ENCODE assay signal across 8 cellular contexts in the genomic region with DNA sequence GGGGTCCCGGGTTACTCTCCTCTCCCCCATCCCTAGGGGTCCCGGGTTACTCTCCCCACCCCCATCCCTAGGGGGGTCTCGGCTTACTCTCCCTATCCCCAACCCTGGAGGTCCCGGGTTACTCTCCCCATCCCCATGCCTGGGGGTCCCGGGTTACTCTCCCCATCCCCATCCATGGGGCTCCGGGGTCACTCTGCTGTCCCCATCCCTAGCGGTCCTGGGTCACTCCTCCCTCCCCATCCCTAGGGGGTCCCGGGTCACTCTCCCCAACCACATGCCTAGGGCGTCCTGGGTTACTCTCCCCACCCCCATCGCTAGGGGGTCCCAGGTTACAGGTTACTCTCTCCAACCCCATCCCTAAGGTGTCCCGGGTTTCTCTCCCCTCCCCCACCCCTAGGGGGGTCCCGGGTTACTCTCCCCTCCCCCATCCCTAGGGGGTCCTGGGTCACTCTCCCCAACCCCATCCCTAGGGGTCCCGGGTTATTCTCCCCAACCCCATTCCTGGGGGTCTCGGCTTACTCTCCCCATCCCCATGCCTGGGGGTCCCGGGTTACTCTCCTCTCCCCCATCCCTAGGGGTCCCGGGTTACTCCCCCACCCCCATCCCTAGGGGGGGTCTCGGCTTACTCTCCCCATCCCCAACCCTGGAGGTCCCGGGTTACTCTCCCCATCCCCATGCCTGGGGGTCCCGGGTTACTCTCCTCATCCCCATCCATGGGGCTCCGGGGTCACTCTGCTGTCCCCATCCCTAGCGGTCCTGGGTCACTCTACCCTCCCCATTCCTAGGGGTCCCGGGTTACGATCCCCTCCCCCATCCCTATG. TPM values are rescaled to one million over a fixed set of nuclear protein-coding genes. Genes with fewer than 3 reads are reported as not detected.
DNase-seq lines count a peak whose midpoint lies in the region; ATAC-seq, FAIRE-seq and TF ChIP-seq lines count a peak whose summit lies in the region.

No MANE protein-coding gene starts in this region.

- H3K4me1 Mint-ChIP-seq in natural killer cell treated with Interleukin-12 subunit alpha and Interleukin-12 subunit beta and Interleukin-15 and Interleukin-18, amount 100 ng/mL, for 72 hours (ENCODE audit: low read depth in 2 of 2), result peaks cover 38 to 40% of the 10 kb centered on the region in 2 donors

- H3K27ac Mint-ChIP-seq in natural killer cell treated with Interleukin-12 subunit alpha and Interleukin-12 subunit beta and Interleukin-15 and Interleukin-18, amount 100 ng/mL, for 72 hours, result peak overlapping the region; percentile 1 to 71

- peak overlapping the region; percentile 99 for H3K4me3 ChIP-seq in BJ (ENCODE audit: low read depth, low read length)
- peak overlapping the region; percentile 85 for H3K4me3 ChIP-seq in PC-3 (ENCODE audit: low read length)
- H3K4me3 ChIP-seq in H1 (ENCODE audit: extremely low read depth in 1 of 4, insufficient read depth in 2 of 4, low read depth in 3 of 4, low read length in 4 of 4), result peak overlapping the region; percentile 87 to 100 (median 89)

- H3K23ac ChIP-seq in H1 (ENCODE audit: insufficient read length), result no peak overlapping the region

- no peaks in the 10 kb centered on the region for H3K9me3 ChIP-seq in PC-3 (ENCODE audit: low read length)
- H3K9me3 ChIP-seq in H1 (ENCODE audit: insufficient read depth in 2 of 2, low read depth in 1 of 2, low read length in 1 of 2), result peaks cover 4 to 26% of the 10 kb centered on the region in 2 experiments; a peak in 3 of 4 replicates

- H4K5ac ChIP-seq in H1 (ENCODE audit: insufficient read length, low read depth, low read length), result no peak overlapping the region

- no peak overlapping the region for H3K27ac ChIP-seq in PC-3 (ENCODE audit: low read length)
- no peak overlapping the region for H3K27ac ChIP-seq in H1 (ENCODE audit: low read depth, low read length)

- no peak for ATAC-seq in PC-3
- no peak for ATAC-seq in natural killer cell treated with Interleukin-12 subunit alpha and Interleukin-12 subunit beta and Interleukin-15 and Interleukin-18, amount 100 ng/mL, for 72 hours
- ATAC-seq in GM18519 (IDR thresholded peaks at IDR 0.05; ENCODE audit: low FRiP score, unreplicated experiment), result no peak

- H4K20me1 ChIP-seq in PC-3 (ENCODE audit: low read length), result no peaks in the 10 kb centered on the region
- peaks cover 0 to 5% of the 10 kb centered on the region in 2 experiments for H4K20me1 ChIP-seq in H1 (replicated peaks in 1 of 2; ENCODE audit: control insufficient read depth in 1 of 2, insufficient read depth in 2 of 2, low read length in 2 of 2)

- intact Hi-C loops in PC-3 (cut with micrococcal nuclease), result loop anchor here (5.0 kb wide), 1 partner anchor 1140 kb away; no protein-coding TSS in a partner anchor

- H4K8ac ChIP-seq in H1 (ENCODE audit: extremely low read depth, insufficient read depth, low read length), result no peak overlapping the region; the same call in 1 of the 2 replicates

- POLR2A ChIA-PET in BJ (lab: Charles Lee) (no interaction called here), PC-3 (lab: Charles Lee; ENCODE audit: unreplicated experiment) (no interaction called here), H1 (lab: Charles Lee; ENCODE audit: partially characterized antibody) (no interaction called here)

- no peak for TF ChIP-seq POLR2A in H1 (IDR thresholded peaks at IDR 0.05; ENCODE audit: control extremely low read depth in 1 of 2, low read depth in 2 of 2, low read length in 2 of 2)

- H3K18ac ChIP-seq in H1 (ENCODE audit: extremely low read depth, low read length), result 0 out of 2 replicates have a peak overlapping the region, but pooled peaks have one; percentile 32

- BruUV-seq in PC-3 (replicated peaks; lab: Mats Ljungman, UMichigan), result no TSS peak

- H3K79me1 ChIP-seq in H1 (ENCODE audit: low read depth, low read length), result peaks cover 29% of the 10 kb centered on the region

- H3K56ac ChIP-seq in H1 (replicated peaks; ENCODE audit: insufficient read length, low read depth, low read length), result no peak overlapping the region

- TF ChIP-seq RAD21 in H1 (IDR thresholded peaks at IDR 0.05 in 1 of 2, conservative IDR thresholded peaks at IDR 0.05 in 1 of 2; ENCODE audit: low read depth in 2 of 2, low read length in 2 of 2), result no peak

- H3K36me3 ChIP-seq in BJ (ENCODE audit: control insufficient read depth, insufficient read depth, low read length) (peaks cover 2% of the 10 kb centered on the region; the same call in 1 of the 2 replicates), PC-3 (ENCODE audit: low read depth, low read length) (no peaks in the 10 kb centered on the region; the same call in 1 of the 2 replicates), H1 (ENCODE audit: control insufficient read depth in 2 of 4, insufficient read depth in 4 of 4, low read length in 3 of 4) (peaks cover 4 to 23% (median 11%) of the 10 kb centered on the region in 4 experiments; a peak in 6 of 8 replicates)

- H3K4ac ChIP-seq in H1 (replicated peaks; ENCODE audit: insufficient read length, low read depth, low read length), result no peak overlapping the region

- no peak overlapping the region for H2AFZ ChIP-seq in PC-3 (ENCODE audit: low read length)
- no peak overlapping the region for H2AFZ ChIP-seq in H1 (ENCODE audit: low read length)

- no peak overlapping the region for H2AK5ac ChIP-seq in H1 (ENCODE audit: low read depth, low read length)

- H3K9me3 Mint-ChIP-seq in natural killer cell treated with Interleukin-12 subunit alpha and Interleukin-12 subunit beta and Interleukin-15 and Interleukin-18, amount 100 ng/mL, for 72 hours, result peaks cover 29% of the 10 kb centered on the region

- no peak overlapping the region for H2BK12ac ChIP-seq in H1 (ENCODE audit: low read depth, low read length)

- FAIRE-seq in H1 (lab: Jason Lieb, UNC), result no peak

- no peak overlapping the region for H2BK15ac ChIP-seq in H1 (ENCODE audit: low read length)

- peak overlapping the region; percentile 89 for H3K4me3 Mint-ChIP-seq in natural killer cell treated with Interleukin-12 subunit alpha and Interleukin-12 subunit beta and Interleukin-15 and Interleukin-18, amount 100 ng/mL, for 72 hours

- no peaks in the 10 kb centered on the region for H3K9me2 ChIP-seq in PC-3 (replicated peaks; ENCODE audit: low read length)

- H3K36me3 Mint-ChIP-seq in natural killer cell treated with Interleukin-12 subunit alpha and Interleukin-12 subunit beta and Interleukin-15 and Interleukin-18, amount 100 ng/mL, for 72 hours, result peaks cover 34% of the 10 kb centered on the region

- no peak for DNase-seq in BJ (ENCODE audit: low read depth)
- DNase-seq in PC-3, result no peak
- DNase-seq in H1 (ENCODE audit: low read depth in 1 of 2, low spot score in 2 of 2), result no peak
- no peak for DNase-seq in natural killer cell treated with Interleukin-12 subunit alpha and Interleukin-12 subunit beta and Interleukin-15 and Interleukin-18, amount 100 ng/mL, for 72 hours (ENCODE audit: low spot score)
- DNase-seq in DMS114 treated with DMSO at 0.1 percent for 48 hours (lab: John Stamatoyannopoulos, UW; ENCODE audit: unreplicated experiment), result no peak
- DNase-seq in dermis blood vessel endothelial cell, result no peak
- DNase-seq in NCI-H1092 treated with DMSO at 0.1 percent for 48 hours (lab: John Stamatoyannopoulos, UW), result no peak

- no peak overlapping the region for H2BK5ac ChIP-seq in H1 (ENCODE audit: low read depth, low read length)

- peaks cover 13% of the 10 kb centered on the region; the same call in 1 of the 2 replicates for H3K23me2 ChIP-seq in H1 (ENCODE audit: low read depth, low read length)

- TF ChIP-seq CTCF in BJ (IDR thresholded peaks at IDR 0.05; ENCODE audit: insufficient read depth, low read depth, low read length), result no peak
- no peak for TF ChIP-seq CTCF in PC-3 (conservative IDR thresholded peaks at IDR 0.05; ENCODE audit: low read depth, low read length)
- TF ChIP-seq CTCF in H1 (IDR thresholded peaks at IDR 0.05; ENCODE audit: control extremely low read depth in 1 of 3, insufficient read depth in 1 of 3, low read depth in 1 of 3, low read length in 3 of 3), result no peak

- WGBS in H1 (ENCODE audit: extremely low coverage in 1 of 2, insufficient coverage in 1 of 2, insufficient read length in 1 of 2, insufficient replicate concordance in 2 of 2, low coverage in 1 of 2, low lambda C conversion rate in 2 of 2, missing lambda C conversion rate in 1 of 2), 2 experiments, result 40% methylated on average over 4 of the region's 23 CpGs; no CpG with 5 or more reads in 1 of the 2 experiments

- CTCF ChIA-PET in BJ (lab: Yijun Ruan, JAX), result no interaction called here
- CTCF ChIA-PET in PC-3 (lab: Charles Lee), result no interaction called here
- CTCF ChIA-PET in H1 (lab: Charles Lee; ENCODE audit: partially characterized antibody), result no interaction called here

- no peaks in the 10 kb centered on the region for H3K4me1 ChIP-seq in PC-3 (ENCODE audit: insufficient read depth, low read length)
- H3K4me1 ChIP-seq in H1 (replicated peaks in 1 of 4; ENCODE audit: control insufficient read depth in 3 of 4, insufficient read depth in 4 of 4, low read length in 3 of 4), result peaks cover 0 to 1% (median 0%) of the 10 kb centered on the region in 4 experiments; a peak in 2 of 7 replicates

- no peak overlapping the region for H3K14ac ChIP-seq in H1 (ENCODE audit: insufficient read length)

- H3K4me2 ChIP-seq in PC-3 (ENCODE audit: low read length) (peak overlapping the region; percentile 75), H1 (ENCODE audit: insufficient read depth in 1 of 2, low read depth in 2 of 2, low read length in 2 of 2) (peak overlapping the region; percentile 37 to 63)

- H3K9ac ChIP-seq in PC-3 (ENCODE audit: low read length) (peak overlapping the region; percentile 64), H1 (replicated peaks in 1 of 4; ENCODE audit: extremely low read depth in 1 of 4, low read depth in 3 of 4, low read length in 3 of 4) (peak overlapping the region in 1 of 4 experiments; percentile 84; a peak in 2 of 7 replicates)

- H3K79me2 ChIP-seq in PC-3 (ENCODE audit: low read length) (peaks cover 4% of the 10 kb centered on the region; the same call in 1 of the 2 replicates), H1 (ENCODE audit: control insufficient read depth in 1 of 2, insufficient read depth in 2 of 2, low read length in 2 of 2) (peaks cover 47 to 57% of the 10 kb centered on the region in 2 experiments)

- no peak for TF ChIP-seq EP300 in H1 (IDR thresholded peaks at IDR 0.05; ENCODE audit: borderline replicate concordance in 1 of 2, low read depth in 2 of 2, low read length in 2 of 2)

- no peaks in the 10 kb centered on the region for H3F3A ChIP-seq in PC-3 (ENCODE audit: low read length, unreplicated experiment)

- H2BK20ac ChIP-seq in H1 (ENCODE audit: low read length), result no peak overlapping the region

- no peak overlapping the region for H4K91ac ChIP-seq in H1 (replicated peaks; ENCODE audit: insufficient read length, low read length)

- H3K27me3 Mint-ChIP-seq in natural killer cell treated with Interleukin-12 subunit alpha and Interleukin-12 subunit beta and Interleukin-15 and Interleukin-18, amount 100 ng/mL, for 72 hours, result no peaks in the 10 kb centered on the region

- H2BK120ac ChIP-seq in H1 (replicated peaks; ENCODE audit: low read depth, low read length), result no peak overlapping the region

- H3K27me3 ChIP-seq in BJ (ENCODE audit: control insufficient read depth, insufficient read depth, low read length) (peaks cover 1% of the 10 kb centered on the region; the same call in 1 of the 2 replicates), PC-3 (ENCODE audit: low read length) (no peaks in the 10 kb centered on the region), H1 (replicated peaks in 1 of 4; ENCODE audit: control insufficient read depth in 3 of 4, extremely low read depth in 1 of 4, insufficient read depth in 3 of 4, low read length in 3 of 4) (no peaks in the 10 kb centered on the region)

RNA-seq across cellular contexts. Expression of gene ASMTL, which starts 0.8 kb away (rescaled TPM):
- polyA plus RNA-seq in BJ (2011; rRNA removed) (22.9 and 33.7 TPM in 2 replicates), H1 (2011; rRNA removed) (75.6 and 130 TPM in 2 replicates)
- polyA minus RNA-seq in BJ (2011; rRNA and poly(A)+ RNA removed), result 15.4 and 18.4 TPM in 2 replicates
- total RNA-seq in PC-3 (2014; rRNA removed) (6.7 and 10.1 TPM in 2 replicates), dermis blood vessel endothelial cell (9.7 and 12.5 TPM in 2 replicates)
- total RNA-seq in H1 (2021; fragmentation: NEBNext Ultra II Directional; extraction: Animal tissue kit (Norgen Biotek cat#: 25700)), result 75.4 and 81.4 TPM in 2 replicates
- polyA plus RNA-seq in H1 (2011; cell fraction: cytosol; rRNA removed), result 92.6 TPM
- 104 TPM for polyA plus RNA-seq in H1 (2011; cell fraction: nucleus; rRNA removed)
- 51.7 to 90.7 TPM (median 78.8 TPM) in 4 replicates for polyA plus RNA-seq in H1 (2012, experiment 1 of 2)
- polyA plus RNA-seq in H1 (2012, experiment 2 of 2), result 57.9 TPM
- polyA plus RNA-seq in H1 (2013, experiment 1 of 2), result 41.0 TPM
- 39.2 TPM for polyA plus RNA-seq in H1 (2013, experiment 2 of 2)
- 47.0 and 49.0 TPM in 2 replicates for polyA minus RNA-seq in H1 (2011; rRNA and poly(A)+ RNA removed)
- 52.1 TPM for polyA minus RNA-seq in H1 (2011; cell fraction: cytosol; rRNA and poly(A)+ RNA removed)
- 46.7 TPM for polyA minus RNA-seq in H1 (2011; cell fraction: nucleus; rRNA and poly(A)+ RNA removed)
- total RNA-seq in natural killer cell treated with Interleukin-12 subunit alpha and Interleukin-12 subunit beta and Interleukin-15 and Interleukin-18, amount 100 ng/mL, for 72 hours, result 10 to 100 TPM; 84.8 to 94.2 TPM

RNA-seq across cellular contexts. Expression of gene SLC25A6, which starts 60.0 kb away (rescaled TPM):
- polyA plus RNA-seq in BJ (2011; rRNA removed) (376 and 598 TPM in 2 replicates), H1 (2011; rRNA removed) (1,220 and 1,529 TPM in 2 replicates)
- 175 and 215 TPM in 2 replicates for polyA minus RNA-seq in BJ (2011; rRNA and poly(A)+ RNA removed)
- total RNA-seq in PC-3 (2014; rRNA removed) (169 and 178 TPM in 2 replicates), dermis blood vessel endothelial cell (131 and 195 TPM in 2 replicates)
- total RNA-seq in H1 (2021; fragmentation: NEBNext Ultra II Directional; extraction: Animal tissue kit (Norgen Biotek cat#: 25700)), result 487 and 514 TPM in 2 replicates
- polyA plus RNA-seq in H1 (2011; cell fraction: cytosol; rRNA removed), result 1,117 TPM
- polyA plus RNA-seq in H1 (2011; cell fraction: nucleus; rRNA removed), result 686 TPM
- 559 to 826 TPM (median 767 TPM) in 4 replicates for polyA plus RNA-seq in H1 (2012, experiment 1 of 2)
- polyA plus RNA-seq in H1 (2012, experiment 2 of 2), result 674 TPM
- polyA plus RNA-seq in H1 (2013, experiment 1 of 2), result 424 TPM
- 418 TPM for polyA plus RNA-seq in H1 (2013, experiment 2 of 2)
- 356 and 371 TPM in 2 replicates for polyA minus RNA-seq in H1 (2011; rRNA and poly(A)+ RNA removed)
- polyA minus RNA-seq in H1 (2011; cell fraction: cytosol; rRNA and poly(A)+ RNA removed), result 639 TPM
- 472 TPM for polyA minus RNA-seq in H1 (2011; cell fraction: nucleus; rRNA and poly(A)+ RNA removed)
- total RNA-seq in natural killer cell treated with Interleukin-12 subunit alpha and Interleukin-12 subunit beta and Interleukin-15 and Interleukin-18, amount 100 ng/mL, for 72 hours, result 100 to 1,000 TPM; 224 to 343 TPM
